ENCODE assay signal across 18 cellular contexts in genomic region chr7:77907281-77907680, GRCh38.
DNase-seq lines count a peak whose midpoint lies in the region; ATAC-seq and TF ChIP-seq lines count a peak whose summit lies in the region.
"Had no signal": no experiment of that assay in that cellular context is flagged by ENCODE, and none has a peak within 500 bp of the region (broad histone marks: within the 10 kb centered on the region; RNA-seq: fewer than 3 reads in every experiment).

No MANE protein-coding gene starts in this region.

- peaks cover 6% of the 10 kb centered on the region for H3K79me2 ChIP-seq in DOHH2 (ENCODE audit: control insufficient read depth, low read length)
- no peaks in the 10 kb centered on the region for H3K79me2 ChIP-seq in OCI-LY1 (ENCODE audit: insufficient read depth, low read length)

- peak overlapping the region in 3 of 4 donors; percentile 63 to 78 (median 74) for H3K4me3 Mint-ChIP-seq in IgD-negative memory B cell
- H3K4me3 Mint-ChIP-seq in naive B cell: peak overlapping the region in 6 of 8 donors; percentile 2 to 91 (median 66)
- H3K4me3 Mint-ChIP-seq: T-helper 17 cell had no signal

- H3K27ac ChIP-seq in DOHH2 (ENCODE audit: low read depth, low read length) (peak overlapping the region; percentile 98), OCI-LY1 (ENCODE audit: low read depth, low read length, poor library complexity, severe bottlenecking) (peak overlapping the region; percentile 87)
- H3K27ac ChIP-seq: C4-2B had no signal

- H3K9me3 ChIP-seq in DOHH2 (ENCODE audit: control insufficient read depth, insufficient read depth, low read length): no peaks in the 10 kb centered on the region
- no peaks in the 10 kb centered on the region for H3K9me3 ChIP-seq in OCI-LY1 (ENCODE audit: low read length)

- H3K36me3 ChIP-seq in DOHH2 (ENCODE audit: control insufficient read depth, low read length): peaks cover 65% of the 10 kb centered on the region
- H3K36me3 ChIP-seq in OCI-LY1 (ENCODE audit: insufficient read depth, low read length): peaks cover 18% of the 10 kb centered on the region

- no peak for TF ChIP-seq CTCF in DOHH2 (IDR thresholded peaks at IDR 0.05; ENCODE audit: low read depth, low read length, poor library complexity, severe bottlenecking)
- no peak for TF ChIP-seq CTCF in OCI-LY1 (IDR thresholded peaks at IDR 0.05; ENCODE audit: low read length)

- H3K27ac Mint-ChIP-seq in IgD-negative memory B cell (peak overlapping the region; percentile 54 to 89 (median 73)), naive B cell (peak overlapping the region in 5 of 6 donors; percentile 63 to 97 (median 89))
- H3K27ac Mint-ChIP-seq: T-helper 17 cell had no signal

- H2AFZ ChIP-seq in OCI-LY1 (ENCODE audit: low read length): no peak overlapping the region

- 0 out of 2 replicates have a peak overlapping the region, but pooled peaks have one; percentile 1 for H3K9ac ChIP-seq in OCI-LY1 (ENCODE audit: low read length)

- H3K9me2 ChIP-seq in DOHH2 (replicated peaks; ENCODE audit: control insufficient read depth, low read length) (no peaks in the 10 kb centered on the region), OCI-LY1 (ENCODE audit: low read depth, low read length) (no peaks in the 10 kb centered on the region)

- ATAC-seq in naive B cell (ENCODE audit: low read depth in 2 of 2) (no peak), HG03439 (IDR thresholded peaks at IDR 0.05; ENCODE audit: unreplicated experiment) (no peak), GM18520 (IDR thresholded peaks at IDR 0.05; ENCODE audit: unreplicated experiment) (no peak)
- ATAC-seq: HepG2, PC-3, T-helper 17 cell had no signal

- H3K27me3 ChIP-seq in DOHH2 (ENCODE audit: control insufficient read depth, low read length) (no peaks in the 10 kb centered on the region), OCI-LY1 (ENCODE audit: insufficient read depth, low read length) (no peaks in the 10 kb centered on the region)

- peaks cover 98% of the 10 kb centered on the region for H3K4me1 ChIP-seq in DOHH2 (ENCODE audit: control insufficient read depth, low read length)
- H3K4me1 ChIP-seq in OCI-LY1 (ENCODE audit: insufficient read depth, low read length, severe bottlenecking): peaks cover 38% of the 10 kb centered on the region

- no peaks in the 10 kb centered on the region for H3K27me3 Mint-ChIP-seq in IgD-negative memory B cell
- H3K27me3 Mint-ChIP-seq in naive B cell: no peaks in the 10 kb centered on the region
- H3K27me3 Mint-ChIP-seq: T-helper 17 cell had no signal

- no peaks in the 10 kb centered on the region for H3K9me3 Mint-ChIP-seq in IgD-negative memory B cell
- no peaks in the 10 kb centered on the region for H3K9me3 Mint-ChIP-seq in naive B cell

- H3F3A ChIP-seq in DOHH2 (ENCODE audit: control insufficient read depth, insufficient read depth): peaks cover 47% of the 10 kb centered on the region
- H3F3A ChIP-seq in OCI-LY1 (ENCODE audit: insufficient read depth, low read length): peaks cover 19% of the 10 kb centered on the region

- H4K20me1 ChIP-seq in DOHH2 (ENCODE audit: control insufficient read depth, insufficient read depth, low read depth, low read length) (no peaks in the 10 kb centered on the region), OCI-LY1 (ENCODE audit: insufficient read depth, low read length) (no peaks in the 10 kb centered on the region)

- H3K4me1 Mint-ChIP-seq in IgD-negative memory B cell: peaks cover 31 to 55% (median 33%) of the 10 kb centered on the region in 3 donors
- H3K4me1 Mint-ChIP-seq in naive B cell: peaks cover 25 to 44% (median 26%) of the 10 kb centered on the region in 3 donors

- H3K4me2 ChIP-seq in DOHH2 (ENCODE audit: low read length) (peak overlapping the region; percentile 69), OCI-LY1 (ENCODE audit: low read length) (peak overlapping the region; percentile 34; the same call in 1 of the 2 replicates)

- DNase-seq in naive B cell (no peak), ecto neural progenitor cell (ENCODE audit: low spot score) (no peak)
- DNase-seq: GDM1, KG1, MV-4-11, NCI-H1417, NCI-H2029, NCI-H446 treated with DMSO at 0.1 percent for 48 hours, NCI-H748 treated with DMSO at 0.1 percent for 48 hours, PC-3, T-helper 17 cell had no signal

- no peaks in the 10 kb centered on the region for H3K36me3 Mint-ChIP-seq in IgD-negative memory B cell
- H3K36me3 Mint-ChIP-seq in naive B cell: no peaks in the 10 kb centered on the region

- H3K4me3 ChIP-seq in DOHH2 (ENCODE audit: low read length) (peak overlapping the region; percentile 69), OCI-LY1 (ENCODE audit: low read depth, low read length, poor library complexity, severe bottlenecking) (peak overlapping the region; percentile 5)
